Comparison of ENCODE assay signal across 19 cellular contexts in genomic region chr1:82143108-82143833, GRCh38.
"Had no signal": no experiment of that assay in that cellular context is flagged by ENCODE, and none has a peak within 500 bp of the region (broad histone marks: within the 10 kb centered on the region; RNA-seq: fewer than 3 reads in every experiment).

No MANE protein-coding gene starts in this region.

- H3K4me1 Mint-ChIP-seq: activated naive CD4-positive, alpha-beta T cell treated with anti-CD3 and anti-CD28 coated beads, Interleukin-2, amount 10 ng/mL, durations not matched to agents 7 days and 5 days; activated T-helper 17 cell treated with anti-CD3 and anti-CD28 coated beads, Interleukin-2, amount 50 U/mL, for 72 hours; stimulated activated naive B cell treated with anti-CD40 and anti-IgM and Interleukin-4, amounts not matched to agents 10 μg/mL and 1 μg/mL and 100 μg/mL, for 72 hours had no signal

- DNase-seq: activated CD4-positive, alpha-beta T cell treated with anti-CD3 and anti-CD28 coated beads, Interleukin-2, amount 50 U/mL, for 48 hours; activated naive CD4-positive, alpha-beta T cell treated with anti-CD3 and anti-CD28 coated beads, Interleukin-2, amount 10 ng/mL, durations not matched to agents 7 days and 5 days; endodermal cell; gastrocnemius medialis; heart right ventricle; left lung; mammary epithelial cell; nucleus accumbens; stimulated activated CD4-positive, alpha-beta T cell treated with anti-CD3 and anti-CD28 coated beads, Interleukin-2, amount 100 ng/mL, for 48 hours; stimulated activated naive B cell treated with anti-CD40 and anti-IgM and Interleukin-4, amounts not matched to agents 10 μg/mL and 1 μg/mL and 100 μg/mL, for 72 hours; substantia nigra; T-helper 1 cell; T1000; WERI-Rb-1 had no signal

- H3K9me3 Mint-ChIP-seq: activated naive CD4-positive, alpha-beta T cell treated with anti-CD3 and anti-CD28 coated beads, Interleukin-2, amount 10 ng/mL, durations not matched to agents 7 days and 5 days; endodermal cell had no signal

- H3K36me3 Mint-ChIP-seq: activated naive CD4-positive, alpha-beta T cell treated with anti-CD3 and anti-CD28 coated beads, Interleukin-2, amount 10 ng/mL, durations not matched to agents 7 days and 5 days; natural killer cell treated with Interleukin-12 subunit alpha and Interleukin-12 subunit beta and Interleukin-15 and Interleukin-18, amount 100 ng/mL, for 72 hours; stimulated activated naive B cell treated with anti-CD40 and anti-IgM and Interleukin-4, amounts not matched to agents 10 μg/mL and 1 μg/mL and 100 μg/mL, for 72 hours had no signal

- ATAC-seq: activated T-helper 17 cell treated with anti-CD3 and anti-CD28 coated beads, Interleukin-2, amount 50 U/mL, for 72 hours; gastrocnemius medialis; heart right ventricle; left lung; stimulated activated naive B cell treated with anti-CD40 and anti-IgM and Interleukin-4, amounts not matched to agents 10 μg/mL and 1 μg/mL and 100 μg/mL, for 72 hours had no signal

- H3K27me3 ChIP-seq: cardiac muscle cell, gastrocnemius medialis, heart right ventricle, left lung, transverse colon had no signal

- FAIRE-seq: keratinocyte had no signal

- H3K4me1 ChIP-seq: gastrocnemius medialis, heart right ventricle, left lung, transverse colon had no signal

- H3K9me3 ChIP-seq: gastrocnemius medialis, left lung, transverse colon had no signal

- H3K27ac Mint-ChIP-seq: activated naive CD4-positive, alpha-beta T cell treated with anti-CD3 and anti-CD28 coated beads, Interleukin-2, amount 10 ng/mL, durations not matched to agents 7 days and 5 days; activated T-helper 17 cell treated with anti-CD3 and anti-CD28 coated beads, Interleukin-2, amount 50 U/mL, for 72 hours; endodermal cell; stimulated activated naive B cell treated with anti-CD40 and anti-IgM and Interleukin-4, amounts not matched to agents 10 μg/mL and 1 μg/mL and 100 μg/mL, for 72 hours had no signal

- H3K4me3 Mint-ChIP-seq: activated naive CD4-positive, alpha-beta T cell treated with anti-CD3 and anti-CD28 coated beads, Interleukin-2, amount 10 ng/mL, durations not matched to agents 7 days and 5 days; activated T-helper 17 cell treated with anti-CD3 and anti-CD28 coated beads, Interleukin-2, amount 50 U/mL, for 72 hours; endodermal cell; natural killer cell treated with Interleukin-12 subunit alpha and Interleukin-12 subunit beta and Interleukin-15 and Interleukin-18, amount 100 ng/mL, for 72 hours; stimulated activated naive B cell treated with anti-CD40 and anti-IgM and Interleukin-4, amounts not matched to agents 10 μg/mL and 1 μg/mL and 100 μg/mL, for 72 hours had no signal

- H3K4me3 ChIP-seq: cardiac muscle cell, gastrocnemius medialis, heart right ventricle, left lung, transverse colon had no signal

- H3K27me3 Mint-ChIP-seq: activated naive CD4-positive, alpha-beta T cell treated with anti-CD3 and anti-CD28 coated beads, Interleukin-2, amount 10 ng/mL, durations not matched to agents 7 days and 5 days; activated T-helper 17 cell treated with anti-CD3 and anti-CD28 coated beads, Interleukin-2, amount 50 U/mL, for 72 hours; natural killer cell treated with Interleukin-12 subunit alpha and Interleukin-12 subunit beta and Interleukin-15 and Interleukin-18, amount 100 ng/mL, for 72 hours; stimulated activated naive B cell treated with anti-CD40 and anti-IgM and Interleukin-4, amounts not matched to agents 10 μg/mL and 1 μg/mL and 100 μg/mL, for 72 hours had no signal

- H3K27ac ChIP-seq: cardiac muscle cell, gastrocnemius medialis, heart right ventricle, left lung, transverse colon, WERI-Rb-1 had no signal

- H3K36me3 ChIP-seq: cardiac muscle cell, gastrocnemius medialis, heart right ventricle, left lung, transverse colon, WERI-Rb-1 had no signal
